ENCODE assay signal across 2 cellular contexts in the genomic region with DNA sequence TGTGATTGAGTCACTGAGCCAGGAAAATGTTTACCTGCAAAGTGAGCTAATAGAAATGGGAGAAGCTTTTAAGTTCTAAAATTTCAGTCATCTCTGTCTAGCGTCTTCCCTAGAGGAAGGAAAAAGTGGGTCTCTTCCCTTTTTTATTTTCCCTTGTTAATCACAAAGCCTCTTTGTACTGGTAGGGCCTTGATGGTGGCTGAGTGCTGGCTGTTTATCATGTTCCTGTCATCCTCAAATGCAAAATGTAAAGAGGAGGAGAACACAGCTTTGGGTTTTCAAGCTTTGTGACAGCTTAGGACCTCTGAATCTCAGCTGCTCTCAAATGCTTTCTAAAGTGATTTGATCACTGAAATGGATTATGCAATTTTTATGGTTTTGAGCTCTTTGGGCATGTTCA.
A peak's percentile ranks its signal among the peaks of the same experiment; 100 is the strongest.
TF ChIP-seq lines count a peak whose summit lies in the region.

No MANE protein-coding gene starts in this region.

TF ChIP-seq in HepG2, 621 proteins besides CTCF, POLR2A, EP300 and RAD21:
- TF ChIP-seq NFE2L1 (CRISPR knock-in tag; IDR thresholded peaks at IDR 0.05; ENCODE audit: borderline replicate concordance) (no peak), RBM22 (optimal IDR thresholded peaks at IDR 0.05; ENCODE audit: low read length) (peak; percentile 37)

TF ChIP-seq in K562, 482 proteins besides CTCF, POLR2A, EP300 and RAD21:
- TF ChIP-seq BRCA1 (IDR thresholded peaks at IDR 0.05) = no peak
- no peak for TF ChIP-seq BRCA1 (CRISPR knock-in tag; IDR thresholded peaks at IDR 0.05)
- TF ChIP-seq, protein P1, sequence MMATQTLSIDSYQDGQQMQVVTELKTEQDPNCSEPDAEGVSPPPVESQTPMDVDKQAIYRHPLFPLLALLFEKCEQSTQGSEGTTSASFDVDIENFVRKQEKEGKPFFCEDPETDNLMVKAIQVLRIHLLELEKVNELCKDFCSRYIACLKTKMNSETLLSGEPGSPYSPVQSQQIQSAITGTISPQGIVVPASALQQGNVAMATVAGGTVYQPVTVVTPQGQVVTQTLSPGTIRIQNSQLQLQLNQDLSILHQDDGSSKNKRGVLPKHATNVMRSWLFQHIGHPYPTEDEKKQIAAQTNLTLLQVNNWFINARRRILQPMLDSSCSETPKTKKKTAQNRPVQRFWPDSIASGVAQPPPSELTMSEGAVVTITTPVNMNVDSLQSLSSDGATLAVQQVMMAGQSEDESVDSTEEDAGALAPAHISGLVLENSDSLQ (IDR thresholded peaks at IDR 0.05) = peak; percentile 53; the same call in 1 of the 2 replicates
- TF ChIP-seq ZNF134 (CRISPR knock-in tag; conservative IDR thresholded peaks at IDR 0.05) = no peak
- TF ChIP-seq CEBPB (tag; IDR thresholded peaks at IDR 0.05) = peak; percentile 11; the same call in 1 of the 2 replicates
- TF ChIP-seq, protein P2, sequence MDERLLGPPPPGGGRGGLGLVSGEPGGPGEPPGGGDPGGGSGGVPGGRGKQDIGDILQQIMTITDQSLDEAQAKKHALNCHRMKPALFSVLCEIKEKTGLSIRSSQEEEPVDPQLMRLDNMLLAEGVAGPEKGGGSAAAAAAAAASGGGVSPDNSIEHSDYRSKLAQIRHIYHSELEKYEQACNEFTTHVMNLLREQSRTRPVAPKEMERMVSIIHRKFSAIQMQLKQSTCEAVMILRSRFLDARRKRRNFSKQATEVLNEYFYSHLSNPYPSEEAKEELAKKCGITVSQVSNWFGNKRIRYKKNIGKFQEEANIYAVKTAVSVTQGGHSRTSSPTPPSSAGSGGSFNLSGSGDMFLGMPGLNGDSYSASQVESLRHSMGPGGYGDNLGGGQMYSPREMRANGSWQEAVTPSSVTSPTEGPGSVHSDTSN (CRISPR knock-in tag; IDR thresholded peaks at IDR 0.05; ENCODE audit: low read depth) = no peak
- TF ChIP-seq, protein P2 (tag; conservative IDR thresholded peaks at IDR 0.05; ENCODE audit: low read depth) = 0 out of 2 replicates have a peak, but pooled peaks have one; percentile 13
- TF ChIP-seq NFRKB (IDR thresholded peaks at IDR 0.05; ENCODE audit: low read depth) = no peak
- TF ChIP-seq ZKSCAN3 (CRISPR knock-in tag; IDR thresholded peaks at IDR 0.05) = no peak
- peak; percentile 73 for TF ChIP-seq MEIS2 (IDR thresholded peaks at IDR 0.05; ENCODE audit: partially characterized antibody)
- TF ChIP-seq ZNF785 (CRISPR knock-in tag; IDR thresholded peaks at IDR 0.05) = no peak
- no peak for TF ChIP-seq ZNF717 (CRISPR knock-in tag; IDR thresholded peaks at IDR 0.05)
- no peak for TF ChIP-seq NONO (IDR thresholded peaks at IDR 0.05; ENCODE audit: low read depth in 2 of 2, low read length in 1 of 2)
- TF ChIP-seq NFATC3 (IDR thresholded peaks at IDR 0.05) = no peak
